In the genomic region with DNA sequence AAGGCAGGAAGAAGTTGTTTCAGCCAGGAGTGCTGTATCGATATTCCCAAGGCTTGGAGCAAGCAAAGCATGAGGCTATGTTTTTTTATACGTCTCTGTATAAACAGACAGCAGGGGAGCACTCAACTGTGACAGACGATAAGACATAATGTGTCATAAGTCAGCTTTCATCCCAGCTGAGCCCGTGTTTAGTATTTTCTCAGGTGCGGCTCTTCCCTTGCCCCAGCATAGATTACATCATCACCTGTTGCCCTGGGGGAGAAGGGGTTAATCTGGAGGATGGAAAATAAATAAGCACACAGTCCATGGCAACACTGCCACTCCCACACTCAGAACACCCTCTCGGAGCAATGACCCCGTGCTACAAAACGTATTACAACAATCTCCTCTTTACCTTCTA, we compare ENCODE assay signal across 16 cellular contexts. TPM values are rescaled to one million over a fixed set of nuclear protein-coding genes. Genes with fewer than 3 reads are reported as not detected.
DNase-seq lines count a peak whose midpoint lies in the region; ATAC-seq, FAIRE-seq and TF ChIP-seq lines count a peak whose summit lies in the region.
"Had no signal": no experiment of that assay in that cellular context is flagged by ENCODE, and none has a peak within 500 bp of the region (broad histone marks: within the 10 kb centered on the region; RNA-seq: fewer than 3 reads in every experiment).

No MANE protein-coding gene starts in this region.

- TF ChIP-seq CTCF in MCF 10A (IDR thresholded peaks at IDR 0.05; ENCODE audit: unreplicated experiment), result no peak
- TF ChIP-seq CTCF in breast epithelium (IDR thresholded peaks at IDR 0.05), result no peak

- H3K36me3 ChIP-seq in breast epithelium, result no peaks in the 10 kb centered on the region

- FAIRE-seq in GM12891 (lab: Jason Lieb, UNC), result no peak

- peaks cover 8% of the 10 kb centered on the region for H3K9me3 Mint-ChIP-seq in MCF 10A (ENCODE audit: unreplicated experiment)
- H3K9me3 Mint-ChIP-seq in activated CD8-positive, alpha-beta memory T cell treated with anti-CD3 and anti-CD28 coated beads, Interleukin-2, amount 10 ng/mL, durations not matched to agents 7 days and 5 days (ENCODE audit: low read depth), result no peaks in the 10 kb centered on the region
- H3K9me3 Mint-ChIP-seq in activated naive CD8-positive, alpha-beta T cell treated with anti-CD3 and anti-CD28 coated beads, Interleukin-2, amount 50 U/mL, for 24 hours, result peaks cover 8% of the 10 kb centered on the region
- H3K9me3 Mint-ChIP-seq: activated naive CD4-positive, alpha-beta T cell treated with anti-CD3 and anti-CD28 coated beads for 36 hours had no signal

- H3K27ac ChIP-seq in breast epithelium, result no peak overlapping the region
- H3K27ac ChIP-seq: SK-N-MC had no signal

- CTCF ChIA-PET in MCF 10A (lab: Yijun Ruan, JAX), result no interaction called here
- CTCF ChIA-PET in activated CD8-positive, alpha-beta memory T cell treated with anti-CD3 and anti-CD28 coated beads, Interleukin-2, amount 10 ng/mL, durations not matched to agents 7 days and 5 days (lab: Charles Lee), result no interaction called here

- peaks cover 19% of the 10 kb centered on the region for H3K27me3 Mint-ChIP-seq in MCF 10A (ENCODE audit: insufficient read depth, unreplicated experiment)
- H3K27me3 Mint-ChIP-seq in activated CD8-positive, alpha-beta memory T cell treated with anti-CD3 and anti-CD28 coated beads, Interleukin-2, amount 10 ng/mL, durations not matched to agents 7 days and 5 days, result peaks cover 15% of the 10 kb centered on the region
- peaks cover 5% of the 10 kb centered on the region for H3K27me3 Mint-ChIP-seq in activated naive CD8-positive, alpha-beta T cell treated with anti-CD3 and anti-CD28 coated beads, Interleukin-2, amount 50 U/mL, for 24 hours

- no peaks in the 10 kb centered on the region for H3K4me1 ChIP-seq in breast epithelium

- POLR2A ChIA-PET in MCF 10A (lab: Yijun Ruan, JAX), result no interaction called here

- DNase-seq in MCF 10A (ENCODE audit: unreplicated experiment), result peak; percentile 30
- no peak for DNase-seq in breast epithelium (ENCODE audit: low spot score in 2 of 2)
- peak; percentile 48 for DNase-seq in NCI-H774 (lab: John Stamatoyannopoulos, UW)
- peak; percentile 92 for DNase-seq in left kidney (ENCODE audit: low read depth, low spot score)
- no peak for DNase-seq in activated CD8-positive, alpha-beta memory T cell treated with anti-CD3 and anti-CD28 coated beads, Interleukin-2, amount 10 ng/mL, durations not matched to agents 7 days and 5 days
- DNase-seq in SW480 (ENCODE audit: low spot score), result no peak
- no peak for DNase-seq in activated naive CD8-positive, alpha-beta T cell treated with anti-CD3 and anti-CD28 coated beads, Interleukin-2, amount 50 U/mL, for 24 hours
- DNase-seq in GM12891 (ENCODE audit: insufficient read length, low spot score), result no peak
- DNase-seq: ACHN; activated naive CD4-positive, alpha-beta T cell treated with anti-CD3 and anti-CD28 coated beads for 36 hours; CD8-positive, alpha-beta memory T cell; IMR-90; NCI-H1092 treated with DMSO at 0.1 percent for 48 hours; stimulated activated naive B cell treated with anti-CD40 and anti-IgM and Interleukin-4, amounts not matched to agents 10 μg/mL and 1 μg/mL and 100 μg/mL, for 72 hours had no signal

- BruUV-seq in MCF 10A (replicated peaks; lab: Mats Ljungman, UMichigan), result no TSS peak

- peaks cover 0 to 6% of the 10 kb centered on the region in 2 donors for H3K9me3 ChIP-seq in breast epithelium

- intact Hi-C loops in MCF 10A (cut with micrococcal nuclease) (no loop called here), breast epithelium (cut with DNase I; ENCODE audit: low total_unique reads) (no loop called here)

- no peak for ATAC-seq in activated CD8-positive, alpha-beta memory T cell treated with anti-CD3 and anti-CD28 coated beads, Interleukin-2, amount 10 ng/mL, durations not matched to agents 7 days and 5 days
- ATAC-seq in activated naive CD8-positive, alpha-beta T cell treated with anti-CD3 and anti-CD28 coated beads, Interleukin-2, amount 50 U/mL, for 24 hours, result no peak
- ATAC-seq: stimulated activated naive B cell treated with anti-CD40 and anti-IgM and Interleukin-4, amounts not matched to agents 10 μg/mL and 1 μg/mL and 100 μg/mL, for 72 hours had no signal

- H3K4me3 ChIP-seq in breast epithelium, result no peak overlapping the region
- H3K4me3 ChIP-seq: SK-N-MC had no signal

- no peak overlapping the region for H3K4me3 Mint-ChIP-seq in MCF 10A (ENCODE audit: unreplicated experiment)
- H3K4me3 Mint-ChIP-seq in activated CD8-positive, alpha-beta memory T cell treated with anti-CD3 and anti-CD28 coated beads, Interleukin-2, amount 10 ng/mL, durations not matched to agents 7 days and 5 days, result no peak overlapping the region
- H3K4me3 Mint-ChIP-seq in activated naive CD8-positive, alpha-beta T cell treated with anti-CD3 and anti-CD28 coated beads, Interleukin-2, amount 50 U/mL, for 24 hours, result no peak overlapping the region
- H3K4me3 Mint-ChIP-seq: activated naive CD4-positive, alpha-beta T cell treated with anti-CD3 and anti-CD28 coated beads for 36 hours; brain; CD8-positive, alpha-beta memory T cell; stimulated activated naive B cell treated with anti-CD40 and anti-IgM and Interleukin-4, amounts not matched to agents 10 μg/mL and 1 μg/mL and 100 μg/mL, for 72 hours had no signal

- H3K36me3 Mint-ChIP-seq in MCF 10A (ENCODE audit: insufficient read depth, unreplicated experiment), result no peaks in the 10 kb centered on the region
- H3K36me3 Mint-ChIP-seq in activated CD8-positive, alpha-beta memory T cell treated with anti-CD3 and anti-CD28 coated beads, Interleukin-2, amount 10 ng/mL, durations not matched to agents 7 days and 5 days, result no peaks in the 10 kb centered on the region
- H3K36me3 Mint-ChIP-seq in activated naive CD8-positive, alpha-beta T cell treated with anti-CD3 and anti-CD28 coated beads, Interleukin-2, amount 50 U/mL, for 24 hours (ENCODE audit: low read depth), result no peaks in the 10 kb centered on the region
- H3K36me3 Mint-ChIP-seq: brain; CD8-positive, alpha-beta memory T cell had no signal

- H3K4me1 Mint-ChIP-seq in MCF 10A (ENCODE audit: insufficient read depth, unreplicated experiment), result no peaks in the 10 kb centered on the region
- H3K4me1 Mint-ChIP-seq in activated CD8-positive, alpha-beta memory T cell treated with anti-CD3 and anti-CD28 coated beads, Interleukin-2, amount 10 ng/mL, durations not matched to agents 7 days and 5 days, result peaks cover 22% of the 10 kb centered on the region
- H3K4me1 Mint-ChIP-seq in activated naive CD8-positive, alpha-beta T cell treated with anti-CD3 and anti-CD28 coated beads, Interleukin-2, amount 50 U/mL, for 24 hours, result peaks cover 9% of the 10 kb centered on the region
- H3K4me1 Mint-ChIP-seq: brain had no signal

- H3K27me3 ChIP-seq in breast epithelium, result no peaks in the 10 kb centered on the region

- no peak overlapping the region for H3K27ac Mint-ChIP-seq in MCF 10A (ENCODE audit: low read depth, unreplicated experiment)
- H3K27ac Mint-ChIP-seq in activated CD8-positive, alpha-beta memory T cell treated with anti-CD3 and anti-CD28 coated beads, Interleukin-2, amount 10 ng/mL, durations not matched to agents 7 days and 5 days, result no peak overlapping the region
- no peak overlapping the region for H3K27ac Mint-ChIP-seq in activated naive CD8-positive, alpha-beta T cell treated with anti-CD3 and anti-CD28 coated beads, Interleukin-2, amount 50 U/mL, for 24 hours
- H3K27ac Mint-ChIP-seq: activated naive CD4-positive, alpha-beta T cell treated with anti-CD3 and anti-CD28 coated beads for 36 hours; brain; stimulated activated naive B cell treated with anti-CD40 and anti-IgM and Interleukin-4, amounts not matched to agents 10 μg/mL and 1 μg/mL and 100 μg/mL, for 72 hours had no signal

- TF ChIP-seq POLR2A in breast epithelium (IDR thresholded peaks at IDR 0.05) (no peak), GM12891 (IDR thresholded peaks at IDR 0.05; ENCODE audit: low read depth, low read length) (no peak)

TF ChIP-seq in GM12891, 5 proteins besides CTCF, POLR2A, EP300 and RAD21:
- TF ChIP-seq PAX5 (IDR thresholded peaks at IDR 0.05; ENCODE audit: insufficient read depth, low read length, severe bottlenecking), result no peak
- TF ChIP-seq SPI1 (IDR thresholded peaks at IDR 0.05; ENCODE audit: low read depth, low read length), result no peak
- no peak for TF ChIP-seq POU2F2 (IDR thresholded peaks at IDR 0.05; ENCODE audit: low read depth, low read length)
- TF ChIP-seq TAF1 (IDR thresholded peaks at IDR 0.05; ENCODE audit: low read depth, low read length), result no peak
- TF ChIP-seq POLR2AphosphoS5 (IDR thresholded peaks at IDR 0.05; ENCODE audit: low read depth, low read length), result no peak

RNA-seq across cellular contexts. Expression of a gene that starts 22.1 kb away (rescaled TPM):
- 1.3 and 2.6 TPM in 2 replicates for total RNA-seq in MCF 10A (2022)
- total RNA-seq in breast epithelium, result 10 to 100 TPM in 1 of 3 donors, 1 to 10 TPM in 2; 1.8 to 20.6 (median 4.3) TPM
- total RNA-seq in activated CD8-positive, alpha-beta memory T cell treated with anti-CD3 and anti-CD28 coated beads, Interleukin-2, amount 10 ng/mL, durations not matched to agents 7 days and 5 days, result 10 to 100 TPM; 19.1 to 30.8 TPM
- 4.7 TPM for polyA plus RNA-seq in GM12891 (2012; ENCODE audit: low read depth, missing spikeins)
- total RNA-seq: IMR-90 had no signal
- polyA plus RNA-seq: IMR-90 had no signal

Comparison
In these comparisons a context has a peak if more than half of its experiments do, and no peak if none do; other contexts are left out.
1. DNase-seq: peak in MCF 10A (single experiment), NCI-H774 (single experiment) and left kidney (single experiment); none in breast epithelium (0 of 2), activated CD8-positive, alpha-beta memory T cell treated with anti-CD3 and anti-CD28 coated beads, Interleukin-2, amount 10 ng/mL, durations not matched to agents 7 days and 5 days (single experiment), SW480 (single experiment), activated naive CD8-positive, alpha-beta T cell treated with anti-CD3 and anti-CD28 coated beads, Interleukin-2, amount 50 U/mL, for 24 hours (single experiment) and GM12891 (single experiment).